Comparison of ENCODE assay signal across 7 cellular contexts in the genomic region with DNA sequence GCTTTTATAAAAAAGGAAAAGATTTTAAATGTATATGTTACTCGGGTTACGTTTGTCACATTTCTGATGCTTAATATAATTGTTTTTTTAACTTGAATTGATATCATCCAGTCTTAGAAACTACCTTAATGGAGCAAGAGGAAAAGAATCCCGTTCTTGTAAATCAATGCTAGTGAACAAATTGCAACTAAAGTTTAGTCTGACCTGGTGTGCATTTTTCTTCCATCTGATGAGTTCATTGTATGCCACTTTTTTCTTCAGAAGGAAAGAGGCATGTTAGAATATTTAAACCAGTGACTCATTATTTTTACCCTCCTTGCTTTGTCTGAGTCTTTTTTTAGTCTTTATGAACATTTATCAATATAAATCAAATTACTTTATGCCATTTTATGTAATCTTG. TPM values are rescaled to one million over a fixed set of nuclear protein-coding genes. Genes with fewer than 3 reads are reported as not detected.
A peak's percentile ranks its signal among the peaks of the same experiment; 100 is the strongest.
DNase-seq lines count a peak whose midpoint lies in the region; ATAC-seq and TF ChIP-seq lines count a peak whose summit lies in the region.

No MANE protein-coding gene starts in this region.

- CTCF ChIA-PET in activated CD4-positive, alpha-beta memory T cell treated with anti-CD3 and anti-CD28 coated beads, Interleukin-2, amount 10 ng/mL, durations not matched to agents 7 days and 5 days (lab: Charles Lee): interaction anchor here (0.8 to 9.6 kb wide), 7 partner anchors 12 to 999 kb away, joined by 3 to 204 read pairs (median 3); no protein-coding TSS in a partner anchor
- CTCF ChIA-PET in RWPE1 (lab: Yijun Ruan, JAX): interaction anchor here (1.7 to 2.4 kb wide), 2 partner anchors 176 kb away, joined by 12 to 14 read pairs; no protein-coding TSS in a partner anchor

- peaks cover 12% of the 10 kb centered on the region for H3K36me3 ChIP-seq in HUES48 (ENCODE audit: control insufficient read depth, insufficient read depth, low read length)

- POLR2A ChIA-PET in activated CD4-positive, alpha-beta memory T cell treated with anti-CD3 and anti-CD28 coated beads, Interleukin-2, amount 10 ng/mL, durations not matched to agents 7 days and 5 days (lab: Charles Lee): interaction anchor here (1.0 to 1.7 kb wide), 6 partner anchors 13 to 176 kb away, joined by 3 to 7 read pairs (median 4); no protein-coding TSS in a partner anchor
- POLR2A ChIA-PET in RWPE1 (lab: Yijun Ruan, JAX; ENCODE audit: low non-redundant PET): interaction anchor here (0.8 to 1.6 kb wide), 3 partner anchors 41 to 176 kb away, joined by 3 to 8 read pairs (median 5); no protein-coding TSS in a partner anchor

- no peak for TF ChIP-seq CTCF in RWPE1 (conservative IDR thresholded peaks at IDR 0.05; ENCODE audit: low read depth)

- ATAC-seq in stimulated activated memory B cell treated with anti-CD40 and anti-IgM and Interleukin-4, amounts not matched to agents 10 μg/mL and 1 μg/mL and 100 μg/mL, for 72 hours: no peak
- ATAC-seq in HG03442 (IDR thresholded peaks at IDR 0.05; ENCODE audit: unreplicated experiment) (no peak), HG02885 (IDR thresholded peaks at IDR 0.05; ENCODE audit: poor library complexity, unreplicated experiment) (no peak)

- peaks cover 20% of the 10 kb centered on the region for H3K36me3 Mint-ChIP-seq in activated CD4-positive, alpha-beta memory T cell treated with anti-CD3 and anti-CD28 coated beads, Interleukin-2, amount 10 ng/mL, durations not matched to agents 7 days and 5 days (ENCODE audit: low read depth)
- peaks cover 2% of the 10 kb centered on the region for H3K36me3 Mint-ChIP-seq in stimulated activated memory B cell treated with anti-CD40 and anti-IgM and Interleukin-4, amounts not matched to agents 10 μg/mL and 1 μg/mL and 100 μg/mL, for 72 hours

- peak overlapping the region; percentile 76 for H3K27ac Mint-ChIP-seq in activated CD4-positive, alpha-beta memory T cell treated with anti-CD3 and anti-CD28 coated beads, Interleukin-2, amount 10 ng/mL, durations not matched to agents 7 days and 5 days
- H3K27ac Mint-ChIP-seq in stimulated activated memory B cell treated with anti-CD40 and anti-IgM and Interleukin-4, amounts not matched to agents 10 μg/mL and 1 μg/mL and 100 μg/mL, for 72 hours: no peak overlapping the region

- no peaks in the 10 kb centered on the region for H3K9me3 ChIP-seq in HUES48 (ENCODE audit: control insufficient read depth, insufficient read depth, low read length)

- no peaks in the 10 kb centered on the region for H3K27me3 Mint-ChIP-seq in activated CD4-positive, alpha-beta memory T cell treated with anti-CD3 and anti-CD28 coated beads, Interleukin-2, amount 10 ng/mL, durations not matched to agents 7 days and 5 days
- H3K27me3 Mint-ChIP-seq in stimulated activated memory B cell treated with anti-CD40 and anti-IgM and Interleukin-4, amounts not matched to agents 10 μg/mL and 1 μg/mL and 100 μg/mL, for 72 hours: no peaks in the 10 kb centered on the region

- no peaks in the 10 kb centered on the region for H3K27me3 ChIP-seq in HUES48 (ENCODE audit: control insufficient read depth, insufficient read depth, low read length)

- H3K9ac ChIP-seq in HUES48 (ENCODE audit: low read depth, low read length): peak overlapping the region; percentile 37

- H3K4me1 Mint-ChIP-seq in activated CD4-positive, alpha-beta memory T cell treated with anti-CD3 and anti-CD28 coated beads, Interleukin-2, amount 10 ng/mL, durations not matched to agents 7 days and 5 days: peaks cover 62% of the 10 kb centered on the region
- peaks cover 44% of the 10 kb centered on the region for H3K4me1 Mint-ChIP-seq in stimulated activated memory B cell treated with anti-CD40 and anti-IgM and Interleukin-4, amounts not matched to agents 10 μg/mL and 1 μg/mL and 100 μg/mL, for 72 hours

- peak overlapping the region; percentile 73 for H3K4me3 Mint-ChIP-seq in activated CD4-positive, alpha-beta memory T cell treated with anti-CD3 and anti-CD28 coated beads, Interleukin-2, amount 10 ng/mL, durations not matched to agents 7 days and 5 days
- H3K4me3 Mint-ChIP-seq in stimulated activated memory B cell treated with anti-CD40 and anti-IgM and Interleukin-4, amounts not matched to agents 10 μg/mL and 1 μg/mL and 100 μg/mL, for 72 hours: peak overlapping the region; percentile 80

- peaks cover 47% of the 10 kb centered on the region for H3K4me1 ChIP-seq in HUES48 (ENCODE audit: control insufficient read depth, insufficient read depth, low read length)

- DNase-seq in activated CD4-positive, alpha-beta memory T cell treated with anti-CD3 and anti-CD28 coated beads, Interleukin-2, amount 10 ng/mL, durations not matched to agents 7 days and 5 days: no peak
- DNase-seq in RWPE1 (ENCODE audit: low spot score): no peak

- H3K4me3 ChIP-seq in HUES48 (ENCODE audit: low read depth, low read length) (peak overlapping the region; percentile 54), iPS-11a (ENCODE audit: low read depth, low read length) (peak overlapping the region; percentile 56)

- H3K9me3 Mint-ChIP-seq in activated CD4-positive, alpha-beta memory T cell treated with anti-CD3 and anti-CD28 coated beads, Interleukin-2, amount 10 ng/mL, durations not matched to agents 7 days and 5 days: no peaks in the 10 kb centered on the region
- no peaks in the 10 kb centered on the region for H3K9me3 Mint-ChIP-seq in stimulated activated memory B cell treated with anti-CD40 and anti-IgM and Interleukin-4, amounts not matched to agents 10 μg/mL and 1 μg/mL and 100 μg/mL, for 72 hours

- H3K27ac ChIP-seq in HUES48 (ENCODE audit: low read depth, low read length) (no peak overlapping the region), RWPE1 (no peak overlapping the region)

RNA-seq across cellular contexts. Expression of a gene that starts 34.7 kb away (rescaled TPM):
- 10 to 100 TPM; 37.1 to 40.0 TPM for total RNA-seq in activated CD4-positive, alpha-beta memory T cell treated with anti-CD3 and anti-CD28 coated beads, Interleukin-2, amount 10 ng/mL, durations not matched to agents 7 days and 5 days

RNA-seq across cellular contexts. Expression of a gene that starts 42.4 kb away (rescaled TPM):
- total RNA-seq in activated CD4-positive, alpha-beta memory T cell treated with anti-CD3 and anti-CD28 coated beads, Interleukin-2, amount 10 ng/mL, durations not matched to agents 7 days and 5 days: not detected

RNA-seq across cellular contexts. Expression of a gene that starts 52.3 kb away (rescaled TPM):
- total RNA-seq in activated CD4-positive, alpha-beta memory T cell treated with anti-CD3 and anti-CD28 coated beads, Interleukin-2, amount 10 ng/mL, durations not matched to agents 7 days and 5 days: not detected
